ENCODE assay signal across 24 cellular contexts in the genomic region with DNA sequence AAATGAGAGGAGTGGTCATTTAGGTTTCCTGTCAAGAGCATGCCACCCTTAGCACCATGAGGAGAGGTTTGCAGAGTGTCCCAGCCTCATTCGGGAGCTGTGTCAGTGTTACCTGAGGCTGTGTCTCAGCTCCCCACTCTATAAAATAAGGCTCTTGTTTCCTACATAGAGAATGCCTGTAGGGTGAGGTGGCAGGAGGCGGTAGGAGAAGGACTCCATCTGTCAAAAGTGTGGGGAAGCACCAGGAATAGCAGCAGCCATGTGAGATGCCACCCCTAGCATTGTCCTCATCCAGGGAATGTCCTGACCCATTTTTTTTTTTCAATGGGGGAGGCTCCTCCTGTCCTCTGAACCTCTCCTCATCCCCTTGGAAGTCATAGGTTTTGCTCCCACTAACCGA.
"Had no signal": no experiment of that assay in that cellular context is flagged by ENCODE, and none has a peak within 500 bp of the region (broad histone marks: within the 10 kb centered on the region; RNA-seq: fewer than 3 reads in every experiment).

No MANE protein-coding gene starts in this region.

- H3K27me3 ChIP-seq: ascending aorta, heart left ventricle, stomach, suprapubic skin, tibial artery had no signal

- H3K27ac ChIP-seq: ascending aorta, heart left ventricle, left ventricle myocardium inferior, stomach, suprapubic skin, tibial artery had no signal

- H3K36me3 ChIP-seq: suprapubic skin had no signal

- H3K4me3 ChIP-seq: ascending aorta, heart left ventricle, left ventricle myocardium inferior, lung, mucosa of descending colon, smooth muscle cell, stomach, suprapubic skin, tibial artery had no signal

- H3K4me1 ChIP-seq: ascending aorta, heart left ventricle, left ventricle myocardium inferior, stomach, suprapubic skin, tibial artery had no signal

- FAIRE-seq: endothelial cell of umbilical vein had no signal

- DNase-seq: activated CD4-positive, alpha-beta T cell treated with anti-CD3 and anti-CD28 coated beads for 4 hours; activated CD4-positive, alpha-beta T cell treated with anti-CD3 and anti-CD28 coated beads, Interleukin-2, amount 50 U/mL, for 48 hours; activated CD4-positive, CD25-positive, alpha-beta regulatory T cell; activated CD8-positive, alpha-beta memory T cell treated with anti-CD3 and anti-CD28 coated beads for 24 hours; activated effector memory CD4-positive, alpha-beta T cell treated with anti-CD3 and anti-CD28 coated beads, Interleukin-2, amount 50 U/mL, for 16 hours; activated naive CD4-positive, alpha-beta T cell treated with anti-CD3 and anti-CD28 coated beads, Interleukin-2, amount 10 ng/mL, durations not matched to agents 7 days and 5 days; activated naive CD8-positive, alpha-beta T cell treated with anti-CD3 and anti-CD28 coated beads, Interleukin-2, amount 10 ng/mL, durations not matched to agents 7 days and 5 days; activated T-cell treated with anti-CD3 and anti-CD28 coated beads, Interleukin-2, amount 50 U/mL, for 1 hour; cortex of kidney; heart left ventricle; kidney glomerular epithelial cell; left ventricle myocardium inferior; mucosa of descending colon; retina; stimulated activated CD4-positive, alpha-beta T cell treated with anti-CD3 and anti-CD28 coated beads, Interleukin-2, amount 100 ng/mL, for 24 hours; stimulated activated naive B cell treated with anti-CD40 and anti-IgM and Interleukin-4, amounts not matched to agents 10 μg/mL and 1 μg/mL and 100 μg/mL, for 72 hours; stomach; T-helper 1 cell had no signal

- H3K9me3 ChIP-seq: ascending aorta, heart left ventricle, left ventricle myocardium inferior, mucosa of descending colon, stomach, suprapubic skin, tibial artery had no signal
